ENCODE assay signal across 18 cellular contexts in genomic region chr21:35575280-35575915, GRCh38.
DNase-seq lines count a peak whose midpoint lies in the region; ATAC-seq, FAIRE-seq and TF ChIP-seq lines count a peak whose summit lies in the region.
"Had no signal": no experiment of that assay in that cellular context is flagged by ENCODE, and none has a peak within 500 bp of the region (broad histone marks: within the 10 kb centered on the region; RNA-seq: fewer than 3 reads in every experiment).

No MANE protein-coding gene starts in this region.

- ATAC-seq in HG02970 (IDR thresholded peaks at IDR 0.05; ENCODE audit: low FRiP score, unreplicated experiment) (no peak), HG03095 (IDR thresholded peaks at IDR 0.05; ENCODE audit: unreplicated experiment) (no peak)
- ATAC-seq: activated T-cell treated with anti-CD3 and anti-CD28 coated beads, Interleukin-2, amount 50 U/mL, for 72 hours had no signal

- no peaks in the 10 kb centered on the region for H3K36me3 ChIP-seq in MG63
- H3K36me3 ChIP-seq: ovary had no signal

- no peaks in the 10 kb centered on the region for H3K9me3 ChIP-seq in MG63
- H3K9me3 ChIP-seq: ovary had no signal

- DNase-seq in AG08395 (ENCODE audit: low spot score) (peak; percentile 62), H54 (ENCODE audit: insufficient read length, low spot score) (peak; percentile 20), amniotic epithelial cell (ENCODE audit: low read depth) (peak; percentile 89), hepatic stellate cell (ENCODE audit: low spot score) (peak; percentile 54), MG63 (no peak)
- no peak for DNase-seq in stimulated activated CD4-positive, alpha-beta T cell treated with anti-CD3 and anti-CD28 coated beads, Interleukin-2, amount 100 ng/mL, for 24 hours
- DNase-seq: activated CD4-positive, alpha-beta T cell treated with anti-CD3 and anti-CD28 coated beads, Interleukin-2, amount 50 U/mL, for 1 hour; activated T-cell treated with anti-CD3 and anti-CD28 coated beads, Interleukin-2, amount 50 U/mL, for 72 hours; anterior cingulate cortex; effector CD8-positive, alpha-beta T cell; glutamatergic neuron; islet precursor cell; NCI-H1694; NCI-H748 treated with DMSO at 0.1 percent for 48 hours; ovary; stimulated activated CD4-positive, alpha-beta T cell treated with anti-CD3 and anti-CD28 coated beads, Interleukin-12 subunit alpha, Interleukin-12 subunit beta, amount 100 ng/mL, for 4 hours had no signal

- no peaks in the 10 kb centered on the region for H3K27me3 ChIP-seq in MG63
- H3K27me3 ChIP-seq: ovary had no signal

- H3K4me3 ChIP-seq in MG63 = no peak overlapping the region
- H3K4me3 ChIP-seq: ovary had no signal

- no peak for TF ChIP-seq POLR2A in H54 (IDR thresholded peaks at IDR 0.05; ENCODE audit: low read depth, low read length)

- peak; percentile 68 for FAIRE-seq in H54 (lab: Jason Lieb, UNC)

Comparison
In these comparisons a context has a peak if more than half of its experiments do, and no peak if none do; other contexts are left out.
1. DNase-seq: peak in AG08395 (single experiment), H54 (single experiment), amniotic epithelial cell (single experiment) and hepatic stellate cell (single experiment); none in MG63 (single experiment) and stimulated activated CD4-positive, alpha-beta T cell treated with anti-CD3 and anti-CD28 coated beads, Interleukin-2, amount 100 ng/mL, for 24 hours (0 of 2).